In genomic region chr11:62614275-62614674, GRCh38 we compare ENCODE assay signal across 1 cellular context.
TF ChIP-seq lines count a peak whose summit lies in the region.

No MANE protein-coding gene starts in this region.

TF ChIP-seq in GM12878, 131 proteins besides CTCF, POLR2A, EP300 and RAD21:
- TF ChIP-seq ZNF592 (IDR thresholded peaks at IDR 0.05) (no peak), ZNF24 (IDR thresholded peaks at IDR 0.05) (no peak), ZBTB4 (CRISPR knock-in tag; IDR thresholded peaks at IDR 0.05) (no peak), IRF5 (IDR thresholded peaks at IDR 0.05; ENCODE audit: borderline replicate concordance) (no peak), FOS (IDR thresholded peaks at IDR 0.05; ENCODE audit: borderline replicate concordance, extremely low read depth, insufficient read length) (no peak), RAD51 (IDR thresholded peaks at IDR 0.05) (no peak), ZBED1 (IDR thresholded peaks at IDR 0.05; ENCODE audit: borderline replicate concordance) (no peak), ZNF687 (IDR thresholded peaks at IDR 0.05) (no peak), E2F4 (IDR thresholded peaks at IDR 0.05; ENCODE audit: low read depth, low read length) (no peak), CHD4 (IDR thresholded peaks at IDR 0.05) (no peak), USF1 (IDR thresholded peaks at IDR 0.05; ENCODE audit: borderline replicate concordance, extremely low read length, insufficient read depth, low read depth, low read length) (no peak), BRCA1 (IDR thresholded peaks at IDR 0.05; ENCODE audit: low read depth, low read length) (no peak), HDGF (IDR thresholded peaks at IDR 0.05) (no peak), EZH2 (IDR thresholded peaks at IDR 0.05; ENCODE audit: borderline replicate concordance, control insufficient read depth, low read depth, low read length) (no peak), KLF5 (IDR thresholded peaks at IDR 0.05; ENCODE audit: partially characterized antibody) (no peak), NR2F1 (conservative IDR thresholded peaks at IDR 0.05) (no peak), CUX1 (IDR thresholded peaks at IDR 0.05; ENCODE audit: insufficient replicate concordance, low read depth, low read length) (no peak), RCOR1 (conservative IDR thresholded peaks at IDR 0.05; ENCODE audit: low read depth, low read length) (no peak)
